Comparison of ENCODE assay signal across 1 cellular context in the genomic region with DNA sequence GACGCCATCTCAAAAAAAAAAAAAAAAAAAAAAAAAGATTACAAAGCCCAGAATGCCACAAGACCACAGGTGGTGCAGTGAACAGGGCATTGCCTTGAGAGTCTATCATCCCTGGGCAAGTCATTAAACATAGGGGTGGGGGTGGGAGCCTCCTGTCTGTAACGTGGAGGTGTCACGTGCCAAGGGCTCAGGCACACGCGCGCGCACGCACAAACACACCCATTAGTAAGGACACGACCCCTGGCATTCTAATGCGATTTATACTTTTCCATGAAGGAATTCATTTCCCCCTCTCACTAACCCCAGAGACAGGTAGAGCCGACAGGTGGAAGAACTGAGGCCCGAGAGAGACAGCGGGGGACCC.
A peak's percentile ranks its signal among the peaks of the same experiment; 100 is the strongest.
TF ChIP-seq lines count a peak whose summit lies in the region.

No MANE protein-coding gene starts in this region.

TF ChIP-seq in H1, 55 proteins besides CTCF, POLR2A, EP300 and RAD21:
- TF ChIP-seq PHF8 (conservative IDR thresholded peaks at IDR 0.05; ENCODE audit: low read depth, low read length) (no peak), HDAC2 (IDR thresholded peaks at IDR 0.05; ENCODE audit: borderline replicate concordance in 1 of 2, low read depth in 2 of 2, low read length in 2 of 2) (0 out of 4 replicates have a peak, but pooled peaks of 1 of the 2 experiments have one; percentile 3), GTF2F1 (IDR thresholded peaks at IDR 0.05; ENCODE audit: borderline replicate concordance, low read depth, low read length) (no peak), EGR1 (IDR thresholded peaks at IDR 0.05; ENCODE audit: borderline replicate concordance, low read depth, low read length) (no peak)
